In genomic region chr18:79947881-79948610, GRCh38 we compare ENCODE assay signal across 16 cellular contexts. TPM values are rescaled to one million over a fixed set of nuclear protein-coding genes. Genes with fewer than 3 reads are reported as not detected.
DNase-seq lines count a peak whose midpoint lies in the region; ATAC-seq, FAIRE-seq and TF ChIP-seq lines count a peak whose summit lies in the region.
"Had no signal": no experiment of that assay in that cellular context is flagged by ENCODE, and none has a peak within 500 bp of the region (broad histone marks: within the 10 kb centered on the region; RNA-seq: fewer than 3 reads in every experiment).

No MANE protein-coding gene starts in this region.

- peak overlapping the region; percentile 55 for H3K4me2 ChIP-seq in HepG2 (ENCODE audit: low read depth, low read length)

- H3K36me3 Mint-ChIP-seq in CD14-positive monocyte: peaks cover 38 to 57% of the 10 kb centered on the region in 2 donors
- H3K36me3 Mint-ChIP-seq in activated B cell treated with CpG ODN at 0.5 μM for 24 hours (ENCODE audit: low read depth): peaks cover 33% of the 10 kb centered on the region
- H3K36me3 Mint-ChIP-seq in nephron progenitor cell (ENCODE audit: low read depth): peaks cover 10% of the 10 kb centered on the region

- H3K36me3 ChIP-seq in HepG2 (replicated peaks in 1 of 2; ENCODE audit: control insufficient read depth in 1 of 2, insufficient read depth in 2 of 2, low read length in 2 of 2) (peaks cover 5 to 12% of the 10 kb centered on the region in 2 experiments; a peak in 4 of 5 replicates), gastrocnemius medialis (peaks cover 0 to 12% of the 10 kb centered on the region in 2 donors)

- POLR2A ChIA-PET in activated B cell treated with CpG ODN at 0.5 μM for 24 hours (lab: Charles Lee): interaction anchor here (1.7 kb wide), 1 partner anchor 86 kb away, joined by 4 read pairs; the partner anchor contains the start of gene RBFA
- POLR2A ChIA-PET in HepG2 (lab: Yijun Ruan, JAX): interaction anchor here (0.9 to 2.0 kb wide), 7 partner anchors 13 to 86 kb away, joined by 3 to 16 read pairs (median 6); partner anchors contain the start of genes HSBP1L1, RBFA and TXNL4A

- H2AFZ ChIP-seq in HepG2 (ENCODE audit: low read length): no peak overlapping the region

- no peak overlapping the region for H3K4me3 Mint-ChIP-seq in CD14-positive monocyte
- H3K4me3 Mint-ChIP-seq in activated B cell treated with CpG ODN at 0.5 μM for 24 hours: no peak overlapping the region
- H3K4me3 Mint-ChIP-seq in nephron progenitor cell: no peak overlapping the region
- H3K4me3 Mint-ChIP-seq: activated naive CD4-positive, alpha-beta T cell treated with anti-CD3 and anti-CD28 coated beads for 36 hours had no signal

- no peak for TF ChIP-seq POLR2A in HepG2 (IDR thresholded peaks at IDR 0.05; ENCODE audit: insufficient read depth in 1 of 2, low read depth in 2 of 2, low read length in 2 of 2)
- peak; percentile 13 to 31 for TF ChIP-seq POLR2A in gastrocnemius medialis (IDR thresholded peaks at IDR 0.05)

- intact Hi-C loops in CD14-positive monocyte (cut with micrococcal nuclease) (loop anchor here (5.0 to 10.0 kb wide), 4 partner anchors 36 to 261 kb away; partner anchors contain the start of gene ADNP2 (in 1 of the 2)), activated B cell treated with CpG ODN at 0.5 μM for 24 hours (cut with micrococcal nuclease) (loop anchor here (5.0 kb wide), 1 partner anchor 36 kb away; no protein-coding TSS in a partner anchor), HepG2 (cut with micrococcal nuclease; ENCODE audit: unreplicated experiment) (no loop called here), gastrocnemius medialis (cut with DNase I; ENCODE audit: low total_unique reads) (loop anchor here (1.0 to 5.0 kb wide), 2 partner anchors 23 to 36 kb away; no protein-coding TSS in a partner anchor)

- H3K9me3 ChIP-seq in HepG2 (ENCODE audit: low read length) (no peaks in the 10 kb centered on the region), gastrocnemius medialis (no peaks in the 10 kb centered on the region)

- peaks cover 72% of the 10 kb centered on the region for H3K79me2 ChIP-seq in HepG2 (ENCODE audit: insufficient read depth, low read length)

- peaks cover 12% of the 10 kb centered on the region; the same call in 1 of the 2 replicates for H4K20me1 ChIP-seq in HepG2 (ENCODE audit: insufficient read depth, low read length)

- H3K27ac ChIP-seq in HepG2 (ENCODE audit: extremely low read length, insufficient read depth, low read length): peak overlapping the region; percentile 63
- peak overlapping the region; percentile 88 to 96 (median 92) for H3K27ac ChIP-seq in gastrocnemius medialis

- H3K27me3 ChIP-seq in HepG2 (ENCODE audit: control insufficient read depth in 1 of 2, insufficient read depth in 2 of 2, low read length in 2 of 2): no peaks in the 10 kb centered on the region; a peak in 1 of 5 replicates
- no peaks in the 10 kb centered on the region for H3K27me3 ChIP-seq in gastrocnemius medialis

- H3K4me3 ChIP-seq in HepG2 (replicated peaks in 1 of 3; ENCODE audit: insufficient read depth in 1 of 3, low read depth in 2 of 3, low read length in 3 of 3) (peak overlapping the region in 1 of 3 experiments; percentile 88; a peak in 2 of 6 replicates), gastrocnemius medialis (peak overlapping the region in 2 of 4 donors; percentile 25 to 39)

- TF ChIP-seq CTCF in CD14-positive monocyte (IDR thresholded peaks at IDR 0.05) (no peak), activated B cell treated with CpG ODN at 0.5 μM for 24 hours (IDR thresholded peaks at IDR 0.05) (no peak), HepG2 (CRISPR knock-in tag; IDR thresholded peaks at IDR 0.05) (peak; percentile 42), gastrocnemius medialis (IDR thresholded peaks at IDR 0.05 in 4 of 5, conservative IDR thresholded peaks at IDR 0.05 in 1 of 5) (no peak), nephron progenitor cell (IDR thresholded peaks at IDR 0.05) (no peak)

- H3K4me1 ChIP-seq in HepG2 (ENCODE audit: insufficient read depth, low read length): peaks cover 64% of the 10 kb centered on the region
- H3K4me1 ChIP-seq in gastrocnemius medialis: peaks cover 55 to 72% of the 10 kb centered on the region in 2 donors

- peak overlapping the region in 3 of 7 donors; percentile 7 to 88 (median 36) for H3K27ac Mint-ChIP-seq in CD14-positive monocyte
- peak overlapping the region; percentile 92 for H3K27ac Mint-ChIP-seq in activated B cell treated with CpG ODN at 0.5 μM for 24 hours
- no peak overlapping the region for H3K27ac Mint-ChIP-seq in nephron progenitor cell
- H3K27ac Mint-ChIP-seq: activated naive CD4-positive, alpha-beta T cell treated with anti-CD3 and anti-CD28 coated beads for 36 hours; H9 had no signal

- BruUV-seq in HepG2 (replicated peaks; lab: Mats Ljungman, UMichigan): no TSS peak

- in situ Hi-C loops in HepG2 (cut with HindIII; ENCODE audit: extremely low pct_ligation_motif_present, low pct_unique_long_range_greater_than_20kb) (no loop called here), gastrocnemius medialis (cut with MboI; ENCODE audit: low sequenced_read_pairs in 4 of 4) (no loop called here)

- 68% methylated on average over 14 of the region's 15 CpGs for WGBS in HepG2 (ENCODE audit: low lambda C conversion rate)

- ATAC-seq in activated B cell treated with CpG ODN at 0.5 μM for 24 hours (ENCODE audit: low read depth): no peak
- ATAC-seq in HepG2: peak; percentile 28
- peak; percentile 75 to 77 for ATAC-seq in gastrocnemius medialis

- H3K9me3 Mint-ChIP-seq in CD14-positive monocyte (peaks cover 0 to 2% (median 0%) of the 10 kb centered on the region in 7 donors), activated B cell treated with CpG ODN at 0.5 μM for 24 hours (no peaks in the 10 kb centered on the region), nephron progenitor cell (no peaks in the 10 kb centered on the region)
- H3K9me3 Mint-ChIP-seq: activated naive CD4-positive, alpha-beta T cell treated with anti-CD3 and anti-CD28 coated beads for 36 hours; H9 had no signal

- H3K4me1 Mint-ChIP-seq in CD14-positive monocyte (peaks cover 37% of the 10 kb centered on the region), activated B cell treated with CpG ODN at 0.5 μM for 24 hours (peaks cover 57% of the 10 kb centered on the region), nephron progenitor cell (peaks cover 55% of the 10 kb centered on the region)

- H3K9ac ChIP-seq in HepG2 (ENCODE audit: insufficient read depth, low read depth, low read length): peak overlapping the region; percentile 28

- peak in 1 of 2 experiments; percentile 72; a peak in 2 of 4 replicates for TF ChIP-seq EP300 in HepG2 (IDR thresholded peaks at IDR 0.05; ENCODE audit: low read depth in 2 of 2, low read length in 2 of 2)
- peak; percentile 39; the same call in 1 of the 2 replicates for TF ChIP-seq EP300 in HepG2 (CRISPR knock-in tag; IDR thresholded peaks at IDR 0.05; ENCODE audit: borderline replicate concordance)

- TF ChIP-seq RAD21 in HepG2 (CRISPR knock-in tag; IDR thresholded peaks at IDR 0.05): no peak

- DNase-seq in CD14-positive monocyte (ENCODE audit: low spot score): peak; percentile 18
- no peak for DNase-seq in activated B cell treated with CpG ODN at 0.5 μM for 24 hours
- DNase-seq in HepG2 (ENCODE audit: low spot score): peak; percentile 63
- DNase-seq in gastrocnemius medialis: peak; percentile 84 to 85
- no peak for DNase-seq in NCI-H2107 (lab: John Stamatoyannopoulos, UW)
- no peak for DNase-seq in SHP77 treated with DMSO at 0.1 percent for 48 hours (lab: John Stamatoyannopoulos, UW)
- DNase-seq in nephron progenitor cell: no peak
- DNase-seq in NCI-H1694 treated with DMSO at 0.1 percent for 48 hours (lab: John Stamatoyannopoulos, UW): no peak
- DNase-seq: activated CD4-positive, alpha-beta T cell treated with anti-CD3 and anti-CD28 coated beads for 1 hour; activated naive CD4-positive, alpha-beta T cell treated with anti-CD3 and anti-CD28 coated beads for 36 hours; NCI-H1694; SIG-M5; stimulated activated CD4-positive, alpha-beta T cell treated with anti-CD3 and anti-CD28 coated beads, Interleukin-12 subunit alpha, Interleukin-12 subunit beta, amount 100 ng/mL, for 4 hours; stimulated activated naive CD4-positive, alpha-beta T cell treated with Interleukin-2 at 50 U/mL for 16 hours had no signal

- H3K27me3 Mint-ChIP-seq in CD14-positive monocyte (ENCODE audit: low read depth in 3 of 3): peaks cover 0 to 10% (median 6%) of the 10 kb centered on the region in 3 donors
- no peaks in the 10 kb centered on the region for H3K27me3 Mint-ChIP-seq in activated B cell treated with CpG ODN at 0.5 μM for 24 hours
- peaks cover 26% of the 10 kb centered on the region for H3K27me3 Mint-ChIP-seq in nephron progenitor cell (ENCODE audit: low read depth, poor library complexity)

- FAIRE-seq in HepG2 (lab: Jason Lieb, UNC): peak; percentile 81
- FAIRE-seq: HTR-8/SVneo had no signal

- CTCF ChIA-PET in activated B cell treated with CpG ODN at 0.5 μM for 24 hours (lab: Charles Lee): no interaction called here
- CTCF ChIA-PET in HepG2 (lab: Yijun Ruan, JAX; ENCODE audit: low intra/inter-chr PET ratio, low total read pairs): no interaction called here

RNA-seq across cellular contexts. Expression of gene SLC66A2, which starts 3.4 kb away (rescaled TPM):
- polyA plus RNA-seq in CD14-positive monocyte: 10 to 100 TPM; 26.8 to 33.8 TPM
- 32.3 and 36.4 TPM in 2 replicates for total RNA-seq in activated B cell treated with CpG ODN at 0.5 μM for 24 hours
- total RNA-seq in HepG2 (2016; rRNA removed; fragmentation: Illumina TruSeq; extraction: Trizol): 30.3 and 41.9 TPM in 2 replicates
- 40.5 and 40.6 TPM in 2 replicates for total RNA-seq in HepG2 (2016; cell fraction: cytosol; rRNA removed; fragmentation: Illumina TruSeq; extraction: Trizol; ENCODE audit: low read depth)
- 29.0 and 42.7 TPM in 2 replicates for total RNA-seq in HepG2 (2016; cell fraction: insoluble cytoplasmic fraction; rRNA removed; fragmentation: Illumina TruSeq; extraction: Trizol)
- total RNA-seq in HepG2 (2016; cell fraction: membrane; rRNA removed; fragmentation: Illumina TruSeq; extraction: Trizol): 74.6 and 79.6 TPM in 2 replicates
- 24.3 and 28.3 TPM in 2 replicates for total RNA-seq in HepG2 (2016; cell fraction: nucleus; rRNA removed; fragmentation: Illumina TruSeq; extraction: Trizol)
- 33.5 and 62.5 TPM in 2 replicates for polyA plus RNA-seq in HepG2 (2011; rRNA removed)
- polyA plus RNA-seq in HepG2 (2011; cell fraction: cytosol; rRNA removed): 56.8 and 67.4 TPM in 2 replicates
- 84.2 and 87.0 TPM in 2 replicates for polyA plus RNA-seq in HepG2 (2011; cell fraction: nucleus; rRNA removed)
- polyA plus RNA-seq in HepG2 (2012): 46.8 and 62.2 TPM in 2 replicates
- 45.1 and 50.9 TPM in 2 replicates for polyA plus RNA-seq in HepG2 (2016; cell fraction: cytosol; fragmentation: Illumina TruSeq; extraction: Trizol; ENCODE audit: low read depth)
- polyA plus RNA-seq in HepG2 (2016; cell fraction: insoluble cytoplasmic fraction; fragmentation: Illumina TruSeq; extraction: Trizol; ENCODE audit: low read depth): 33.6 and 33.8 TPM in 2 replicates
- 69.1 and 69.7 TPM in 2 replicates for polyA plus RNA-seq in HepG2 (2016; cell fraction: membrane; fragmentation: Illumina TruSeq; extraction: Trizol; ENCODE audit: low read depth)
- 43.3 and 46.8 TPM in 2 replicates for polyA plus RNA-seq in HepG2 (2016; cell fraction: nucleus; fragmentation: Illumina TruSeq; extraction: Trizol; ENCODE audit: insufficient read depth, low read depth)
- 19.8 and 109 TPM in 2 replicates for polyA minus RNA-seq in HepG2 (2011; rRNA and poly(A)+ RNA removed; ENCODE audit: low replicate concordance)
- polyA minus RNA-seq in HepG2 (2011; cell fraction: cytosol; rRNA and poly(A)+ RNA removed): 28.8 and 32.5 TPM in 2 replicates
- 27.0 and 33.3 TPM in 2 replicates for polyA minus RNA-seq in HepG2 (2011; cell fraction: nucleus; rRNA and poly(A)+ RNA removed)
- total RNA-seq in gastrocnemius medialis: 100 to 1,000 TPM in 2 of 4 donors, 10 to 100 TPM in 2; 43.3 to 121 (median 107) TPM

RNA-seq across cellular contexts. Expression of gene HSBP1L1, which starts 16.4 kb away (rescaled TPM):
- polyA plus RNA-seq in CD14-positive monocyte (10 to 100 TPM in 1 of 2 donors, 1 to 10 TPM in 1; 2.5 to 10.8 TPM), HepG2 (2011; rRNA removed) (41.2 and 45.1 TPM in 2 replicates)
- total RNA-seq in activated B cell treated with CpG ODN at 0.5 μM for 24 hours (0.98 and 2.5 TPM in 2 replicates), HepG2 (2016; rRNA removed; fragmentation: Illumina TruSeq; extraction: Trizol) (15.3 and 22.6 TPM in 2 replicates), gastrocnemius medialis (10 to 100 TPM in 1 of 4 donors, 1 to 10 TPM in 2, under 1 TPM in 1; 0.94 to 13.4 (median 6.9) TPM)
- 28.9 and 34.1 TPM in 2 replicates for total RNA-seq in HepG2 (2016; cell fraction: cytosol; rRNA removed; fragmentation: Illumina TruSeq; extraction: Trizol; ENCODE audit: low read depth)
- total RNA-seq in HepG2 (2016; cell fraction: insoluble cytoplasmic fraction; rRNA removed; fragmentation: Illumina TruSeq; extraction: Trizol): 13.5 and 21.2 TPM in 2 replicates
- 33.2 and 40.1 TPM in 2 replicates for total RNA-seq in HepG2 (2016; cell fraction: membrane; rRNA removed; fragmentation: Illumina TruSeq; extraction: Trizol)
- total RNA-seq in HepG2 (2016; cell fraction: nucleus; rRNA removed; fragmentation: Illumina TruSeq; extraction: Trizol): 17.7 and 20.7 TPM in 2 replicates
- polyA plus RNA-seq in HepG2 (2011; cell fraction: cytosol; rRNA removed): 28.0 and 28.5 TPM in 2 replicates
- 34.3 and 53.2 TPM in 2 replicates for polyA plus RNA-seq in HepG2 (2011; cell fraction: nucleus; rRNA removed)
- polyA plus RNA-seq in HepG2 (2012): 26.1 and 32.6 TPM in 2 replicates
- polyA plus RNA-seq in HepG2 (2016; cell fraction: cytosol; fragmentation: Illumina TruSeq; extraction: Trizol; ENCODE audit: low read depth): 36.8 and 50.0 TPM in 2 replicates
- polyA plus RNA-seq in HepG2 (2016; cell fraction: insoluble cytoplasmic fraction; fragmentation: Illumina TruSeq; extraction: Trizol; ENCODE audit: low read depth): 17.9 and 18.7 TPM in 2 replicates
- polyA plus RNA-seq in HepG2 (2016; cell fraction: membrane; fragmentation: Illumina TruSeq; extraction: Trizol; ENCODE audit: low read depth): 33.7 and 42.5 TPM in 2 replicates
- polyA plus RNA-seq in HepG2 (2016; cell fraction: nucleus; fragmentation: Illumina TruSeq; extraction: Trizol; ENCODE audit: insufficient read depth, low read depth): 68.0 and 69.5 TPM in 2 replicates
- 4.1 and 8.6 TPM in 2 replicates for polyA minus RNA-seq in HepG2 (2011; rRNA and poly(A)+ RNA removed; ENCODE audit: low replicate concordance)
- 5.3 and 7.9 TPM in 2 replicates for polyA minus RNA-seq in HepG2 (2011; cell fraction: cytosol; rRNA and poly(A)+ RNA removed)
- 23.3 and 28.1 TPM in 2 replicates for polyA minus RNA-seq in HepG2 (2011; cell fraction: nucleus; rRNA and poly(A)+ RNA removed)
- total RNA-seq: H9 had no signal

RNA-seq across cellular contexts. Expression of gene TXNL4A, which starts 40.3 kb away (rescaled TPM):
- polyA plus RNA-seq in CD14-positive monocyte: 100 to 1,000 TPM; 150 to 192 TPM
- 94.7 and 96.9 TPM in 2 replicates for total RNA-seq in activated B cell treated with CpG ODN at 0.5 μM for 24 hours
- 192 and 202 TPM in 2 replicates for total RNA-seq in HepG2 (2016; rRNA removed; fragmentation: Illumina TruSeq; extraction: Trizol)
- total RNA-seq in HepG2 (2016; cell fraction: cytosol; rRNA removed; fragmentation: Illumina TruSeq; extraction: Trizol; ENCODE audit: low read depth): 596 and 716 TPM in 2 replicates
- total RNA-seq in HepG2 (2016; cell fraction: insoluble cytoplasmic fraction; rRNA removed; fragmentation: Illumina TruSeq; extraction: Trizol): 185 and 204 TPM in 2 replicates
- total RNA-seq in HepG2 (2016; cell fraction: membrane; rRNA removed; fragmentation: Illumina TruSeq; extraction: Trizol): 533 and 635 TPM in 2 replicates
- total RNA-seq in HepG2 (2016; cell fraction: nucleus; rRNA removed; fragmentation: Illumina TruSeq; extraction: Trizol): 56.2 and 79.7 TPM in 2 replicates
- 135 and 172 TPM in 2 replicates for polyA plus RNA-seq in HepG2 (2011; rRNA removed)
- 131 and 145 TPM in 2 replicates for polyA plus RNA-seq in HepG2 (2011; cell fraction: cytosol; rRNA removed)
- polyA plus RNA-seq in HepG2 (2011; cell fraction: nucleus; rRNA removed): 32.1 and 40.2 TPM in 2 replicates
- polyA plus RNA-seq in HepG2 (2012): 123 and 145 TPM in 2 replicates
- 941 and 1,125 TPM in 2 replicates for polyA plus RNA-seq in HepG2 (2016; cell fraction: cytosol; fragmentation: Illumina TruSeq; extraction: Trizol; ENCODE audit: low read depth)
- 223 and 229 TPM in 2 replicates for polyA plus RNA-seq in HepG2 (2016; cell fraction: insoluble cytoplasmic fraction; fragmentation: Illumina TruSeq; extraction: Trizol; ENCODE audit: low read depth)
- 563 and 676 TPM in 2 replicates for polyA plus RNA-seq in HepG2 (2016; cell fraction: membrane; fragmentation: Illumina TruSeq; extraction: Trizol; ENCODE audit: low read depth)
- 165 and 194 TPM in 2 replicates for polyA plus RNA-seq in HepG2 (2016; cell fraction: nucleus; fragmentation: Illumina TruSeq; extraction: Trizol; ENCODE audit: insufficient read depth, low read depth)
- polyA minus RNA-seq in HepG2 (2011; rRNA and poly(A)+ RNA removed; ENCODE audit: low replicate concordance): 36.7 and 86.4 TPM in 2 replicates
- polyA minus RNA-seq in HepG2 (2011; cell fraction: cytosol; rRNA and poly(A)+ RNA removed): 44.1 and 45.4 TPM in 2 replicates
- 14.9 and 19.2 TPM in 2 replicates for polyA minus RNA-seq in HepG2 (2011; cell fraction: nucleus; rRNA and poly(A)+ RNA removed)
- total RNA-seq in gastrocnemius medialis: 100 to 1,000 TPM in 1 of 4 donors, 10 to 100 TPM in 3; 39.9 to 105 (median 66.4) TPM

Comparison
In these comparisons a context has a peak if more than half of its experiments do, and no peak if none do; other contexts are left out.
1. DNase-seq: peak in CD14-positive monocyte (single experiment), HepG2 (single experiment) and gastrocnemius medialis (2 of 2); none in activated B cell treated with CpG ODN at 0.5 μM for 24 hours (single experiment), NCI-H2107 (single experiment), SHP77 treated with DMSO at 0.1 percent for 48 hours (single experiment), nephron progenitor cell (single experiment) and NCI-H1694 treated with DMSO at 0.1 percent for 48 hours (single experiment).
2. POLR2A ChIP-seq: peak in gastrocnemius medialis (2 of 2); none in HepG2 (0 of 2).